In genomic region chr11:68762481-68762880, GRCh38 we compare ENCODE assay signal across 24 cellular contexts.
"Had no signal": no experiment of that assay in that cellular context is flagged by ENCODE, and none has a peak within 500 bp of the region (broad histone marks: within the 10 kb centered on the region; RNA-seq: fewer than 3 reads in every experiment).

No MANE protein-coding gene starts in this region.

- H3K27ac ChIP-seq: colonic mucosa, left ventricle myocardium inferior, lower lobe of right lung, parathyroid adenoma, prostate gland, right lobe of liver, tibial artery had no signal

- H3K4me2 ChIP-seq: hepatocyte had no signal

- H3K27me3 Mint-ChIP-seq: memory B cell; natural killer cell treated with Interleukin-12 subunit alpha and Interleukin-12 subunit beta and Interleukin-15 and Interleukin-18, amount 100 ng/mL, for 72 hours; stimulated activated memory B cell treated with anti-CD40 and anti-IgM and Interleukin-4, amounts not matched to agents 10 μg/mL and 1 μg/mL and 100 μg/mL, for 72 hours; stimulated activated naive CD8-positive, alpha-beta T cell treated with anti-CD3 and anti-CD28 coated beads, Interleukin-15, Interleukin-2, amounts not matched to agents 100 ng/mL and 50 ng/mL, for 24 hours had no signal

- H3K4me1 ChIP-seq: colonic mucosa, lower lobe of right lung, parathyroid adenoma, prostate gland, right lobe of liver, tibial artery had no signal

- H3K4me3 ChIP-seq: colonic mucosa, hepatocyte, left ventricle myocardium inferior, lower lobe of right lung, prostate gland, right lobe of liver, spleen, tibial artery had no signal

- DNase-seq: colonic mucosa; dermis blood vessel endothelial cell; endodermal cell; foreskin melanocyte; head of caudate nucleus; kidney; left cardiac atrium; left ventricle myocardium inferior; lower lobe of right lung; midbrain; retina; right lobe of liver; spleen; stimulated activated CD4-positive, alpha-beta T cell treated with anti-CD3 and anti-CD28 coated beads, Interleukin-15, amount 100 ng/mL, for 24 hours; stimulated activated CD4-positive, alpha-beta T cell treated with anti-CD3 and anti-CD28 coated beads, Interleukin-1b, Interleukin-23, amount 100 ng/mL, for 48 hours; stimulated activated CD4-positive, alpha-beta T cell treated with anti-CD3 and anti-CD28 coated beads, Interleukin-4, amount 100 ng/mL, for 24 hours; tibial artery had no signal

- H3K4me3 Mint-ChIP-seq: endodermal cell; memory B cell; natural killer cell treated with Interleukin-12 subunit alpha and Interleukin-12 subunit beta and Interleukin-15 and Interleukin-18, amount 100 ng/mL, for 72 hours; stimulated activated memory B cell treated with anti-CD40 and anti-IgM and Interleukin-4, amounts not matched to agents 10 μg/mL and 1 μg/mL and 100 μg/mL, for 72 hours; stimulated activated naive CD8-positive, alpha-beta T cell treated with anti-CD3 and anti-CD28 coated beads, Interleukin-15, Interleukin-2, amounts not matched to agents 100 ng/mL and 50 ng/mL, for 24 hours had no signal

- H3K27ac Mint-ChIP-seq: endodermal cell; memory B cell; natural killer cell treated with Interleukin-12 subunit alpha and Interleukin-12 subunit beta and Interleukin-15 and Interleukin-18, amount 100 ng/mL, for 72 hours; stimulated activated memory B cell treated with anti-CD40 and anti-IgM and Interleukin-4, amounts not matched to agents 10 μg/mL and 1 μg/mL and 100 μg/mL, for 72 hours; stimulated activated naive CD8-positive, alpha-beta T cell treated with anti-CD3 and anti-CD28 coated beads, Interleukin-15, Interleukin-2, amounts not matched to agents 100 ng/mL and 50 ng/mL, for 24 hours had no signal

- H3K4me1 Mint-ChIP-seq: memory B cell; stimulated activated memory B cell treated with anti-CD40 and anti-IgM and Interleukin-4, amounts not matched to agents 10 μg/mL and 1 μg/mL and 100 μg/mL, for 72 hours had no signal

- ATAC-seq: left cardiac atrium; lower lobe of right lung; natural killer cell treated with Interleukin-12 subunit alpha and Interleukin-12 subunit beta and Interleukin-15 and Interleukin-18, amount 100 ng/mL, for 72 hours; stimulated activated memory B cell treated with anti-CD40 and anti-IgM and Interleukin-4, amounts not matched to agents 10 μg/mL and 1 μg/mL and 100 μg/mL, for 72 hours had no signal

- H3K9me3 Mint-ChIP-seq: endodermal cell; memory B cell; natural killer cell treated with Interleukin-12 subunit alpha and Interleukin-12 subunit beta and Interleukin-15 and Interleukin-18, amount 100 ng/mL, for 72 hours; stimulated activated memory B cell treated with anti-CD40 and anti-IgM and Interleukin-4, amounts not matched to agents 10 μg/mL and 1 μg/mL and 100 μg/mL, for 72 hours; stimulated activated naive CD8-positive, alpha-beta T cell treated with anti-CD3 and anti-CD28 coated beads, Interleukin-15, Interleukin-2, amounts not matched to agents 100 ng/mL and 50 ng/mL, for 24 hours had no signal

- H2AFZ ChIP-seq: hepatocyte, parathyroid adenoma had no signal

- H3K9ac ChIP-seq: parathyroid adenoma had no signal

- H3K27me3 ChIP-seq: colonic mucosa, hepatocyte, right lobe of liver, spleen, tibial artery had no signal

- H3K79me2 ChIP-seq: hepatocyte, parathyroid adenoma had no signal

- H3K9me3 ChIP-seq: colonic mucosa, left ventricle myocardium inferior, lower lobe of right lung, prostate gland, right lobe of liver, spleen, tibial artery had no signal
